In the genomic region with DNA sequence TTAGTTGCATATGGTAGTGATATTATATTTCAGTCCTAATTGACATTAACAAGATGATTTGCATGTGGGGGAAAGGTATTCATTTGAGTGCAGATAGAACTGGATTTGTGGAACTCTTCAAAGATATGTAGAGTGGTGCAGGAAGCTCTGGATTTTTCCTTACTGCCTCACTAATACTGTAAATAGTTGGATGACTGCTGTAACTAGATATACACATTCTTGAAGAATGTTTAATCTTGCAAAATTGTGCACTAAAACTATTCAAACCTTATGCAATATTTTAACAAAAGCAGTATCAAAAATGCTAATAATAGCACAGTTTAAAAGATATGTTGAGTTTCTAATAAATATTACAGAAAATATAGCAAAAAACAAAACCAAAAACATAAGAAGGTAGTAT, we compare ENCODE assay signal across 16 cellular contexts. TPM values are rescaled to one million over a fixed set of nuclear protein-coding genes. Genes with fewer than 3 reads are reported as not detected.
A peak's percentile ranks its signal among the peaks of the same experiment; 100 is the strongest.
DNase-seq lines count a peak whose midpoint lies in the region; ATAC-seq, FAIRE-seq and TF ChIP-seq lines count a peak whose summit lies in the region.
"Had no signal": no experiment of that assay in that cellular context is flagged by ENCODE, and none has a peak within 500 bp of the region (broad histone marks: within the 10 kb centered on the region; RNA-seq: fewer than 3 reads in every experiment).

No MANE protein-coding gene starts in this region.

- H4K20me1 ChIP-seq in astrocyte (ENCODE audit: insufficient read depth, low read length) (no peaks in the 10 kb centered on the region), osteoblast (ENCODE audit: insufficient read depth, low read length) (no peaks in the 10 kb centered on the region)

- no peaks in the 10 kb centered on the region; the same call in 1 of the 2 replicates for H3K27me3 Mint-ChIP-seq in HFFc6 (ENCODE audit: insufficient read depth)
- H3K27me3 Mint-ChIP-seq in astrocyte (ENCODE audit: low read depth, unreplicated experiment): peaks cover 4% of the 10 kb centered on the region

- in situ Hi-C loops in HAP-1 (cut with MboI; ENCODE audit: low sequenced_read_pairs): no loop called here

- peaks cover 11% of the 10 kb centered on the region for H3K36me3 Mint-ChIP-seq in HFFc6 (ENCODE audit: low read depth)
- no peaks in the 10 kb centered on the region for H3K36me3 Mint-ChIP-seq in astrocyte (ENCODE audit: low read depth, unreplicated experiment)

- H3K27ac ChIP-seq in astrocyte (ENCODE audit: low read depth, low read length) (no peak overlapping the region), osteoblast (ENCODE audit: low read depth, low read length) (no peak overlapping the region), heart right ventricle (no peak overlapping the region)
- H3K27ac ChIP-seq: Peyer's patch had no signal

- H3K36me3 ChIP-seq in astrocyte (ENCODE audit: insufficient read depth, low read length) (no peaks in the 10 kb centered on the region), osteoblast (ENCODE audit: insufficient read depth, low read length) (no peaks in the 10 kb centered on the region), HAP-1 (replicated peaks) (no peaks in the 10 kb centered on the region), heart right ventricle (no peaks in the 10 kb centered on the region)
- H3K36me3 ChIP-seq: Peyer's patch had no signal

- H3K4me3 ChIP-seq in AG09309 (ENCODE audit: control insufficient read depth, low read depth, low read length) (no peak overlapping the region), astrocyte (ENCODE audit: insufficient read depth, low read depth, low read length) (no peak overlapping the region), osteoblast (ENCODE audit: insufficient read depth, low read length) (no peak overlapping the region), HAP-1 (no peak overlapping the region), heart right ventricle (no peak overlapping the region)
- H3K4me3 ChIP-seq: Peyer's patch had no signal

- H3K4me2 ChIP-seq in astrocyte (ENCODE audit: low read length) (no peak overlapping the region), osteoblast (ENCODE audit: insufficient read depth, low read length) (no peak overlapping the region)

- ATAC-seq in heart right ventricle: no peak
- ATAC-seq: Right ventricle myocardium inferior had no signal

- no peaks in the 10 kb centered on the region for H3K4me1 ChIP-seq in astrocyte (ENCODE audit: insufficient read depth, low read length)
- no peaks in the 10 kb centered on the region for H3K4me1 ChIP-seq in osteoblast (ENCODE audit: insufficient read depth, low read length)
- no peaks in the 10 kb centered on the region for H3K4me1 ChIP-seq in HAP-1
- H3K4me1 ChIP-seq in heart right ventricle: no peaks in the 10 kb centered on the region
- H3K4me1 ChIP-seq: Peyer's patch had no signal

- FAIRE-seq in astrocyte (lab: Jason Lieb, UNC): no peak

- H3K9me3 ChIP-seq in astrocyte (ENCODE audit: insufficient read depth, low read depth, low read length) (no peaks in the 10 kb centered on the region), osteoblast (ENCODE audit: low read depth, low read length) (no peaks in the 10 kb centered on the region), HAP-1 (no peaks in the 10 kb centered on the region; the same call in 1 of the 2 replicates), heart right ventricle (no peaks in the 10 kb centered on the region)
- H3K9me3 ChIP-seq: Peyer's patch had no signal

- H3K9me3 Mint-ChIP-seq in HFFc6 (peaks cover 10% of the 10 kb centered on the region), astrocyte (ENCODE audit: unreplicated experiment) (peaks cover 6% of the 10 kb centered on the region)
- H3K9me3 Mint-ChIP-seq: H9 had no signal

- no peak overlapping the region for H3K9ac ChIP-seq in astrocyte (ENCODE audit: low read length)

- intact Hi-C loops in posterior vena cava (cut with DNase I): no loop called here
- intact Hi-C loops in heart right ventricle (cut with DNase I): no loop called here

- DNase-seq in AG09309 (ENCODE audit: low read depth) (peak; percentile 8), HFFc6 (peak; percentile 48), astrocyte (ENCODE audit: low read depth) (peak; percentile 10), osteoblast (ENCODE audit: insufficient read length, low spot score, missing footprints) (peak; percentile 70), HAP-1 (ENCODE audit: low spot score in 2 of 2) (no peak), posterior vena cava (ENCODE audit: low spot score) (no peak), heart right ventricle (no peak), NOMO-1 treated with dmso at 0.1 percent for 144 hours (lab: John Stamatoyannopoulos, UW; ENCODE audit: unreplicated experiment) (no peak)
- DNase-seq: AML-193, COR-L47, H9, NCI-H1436 treated with DMSO at 0.1 percent for 48 hours, NCI-H2081, NCI-H510A treated with DMSO at 0.1 percent for 48 hours, Peyer's patch had no signal

- H3K27me3 ChIP-seq in astrocyte (ENCODE audit: insufficient read depth, low read length) (no peaks in the 10 kb centered on the region), osteoblast (ENCODE audit: insufficient read depth, low read length) (no peaks in the 10 kb centered on the region), HAP-1 (ENCODE audit: low read depth) (no peaks in the 10 kb centered on the region), heart right ventricle (no peaks in the 10 kb centered on the region)
- H3K27me3 ChIP-seq: Peyer's patch had no signal

- TF ChIP-seq CTCF in AG09309 (IDR thresholded peaks at IDR 0.05; ENCODE audit: control insufficient read depth, insufficient read depth, low read depth, low read length, missing control alignments): no peak
- no peak for TF ChIP-seq CTCF in HFFc6 (IDR thresholded peaks at IDR 0.05)
- TF ChIP-seq CTCF in astrocyte (IDR thresholded peaks at IDR 0.05; ENCODE audit: insufficient read depth, low read depth, low read length): no peak
- no peak for TF ChIP-seq CTCF in osteoblast (IDR thresholded peaks at IDR 0.05; ENCODE audit: extremely low read depth, low read depth, low read length)
- TF ChIP-seq CTCF in heart right ventricle (IDR thresholded peaks at IDR 0.05): no peak

- H3K27ac Mint-ChIP-seq in HFFc6: peak overlapping the region; percentile 48
- H3K27ac Mint-ChIP-seq in astrocyte (ENCODE audit: unreplicated experiment): no peak overlapping the region
- H3K27ac Mint-ChIP-seq: H9 had no signal

- H3K4me1 Mint-ChIP-seq in HFFc6 (ENCODE audit: low read depth): peaks cover 66% of the 10 kb centered on the region
- peaks cover under 1% of the 10 kb centered on the region for H3K4me1 Mint-ChIP-seq in astrocyte (ENCODE audit: low read depth, unreplicated experiment)

- H2AFZ ChIP-seq in astrocyte (ENCODE audit: low read depth, low read length) (no peak overlapping the region), osteoblast (ENCODE audit: low read length) (no peak overlapping the region)

- no peaks in the 10 kb centered on the region for H3K79me2 ChIP-seq in astrocyte (ENCODE audit: insufficient read depth, low read length)
- no peaks in the 10 kb centered on the region for H3K79me2 ChIP-seq in osteoblast (ENCODE audit: insufficient read depth, low read length)

- H3K4me3 Mint-ChIP-seq in HFFc6: peak overlapping the region; percentile 11; the same call in 1 of the 2 replicates
- H3K4me3 Mint-ChIP-seq in astrocyte (ENCODE audit: unreplicated experiment): peak overlapping the region; percentile 10
- H3K4me3 Mint-ChIP-seq: H9 had no signal

RNA-seq across cellular contexts. Expression of a gene that starts 43.1 kb away (rescaled TPM):
- 10 to 100 TPM; 38.3 to 47.3 (median 41.7) TPM for total RNA-seq in HFFc6 (2021; fragmentation: NEBNext Ultra II Directional; extraction: Animal tissue kit (Norgen Biotek cat#: 25700))
- total RNA-seq in astrocyte (107 and 115 TPM in 2 replicates), osteoblast (29.3 and 32.7 TPM in 2 replicates), posterior vena cava (10 to 100 TPM; 56.4 to 73.1 TPM), heart right ventricle (10 to 100 TPM; 37.9 to 85.8 (median 67.3) TPM)
- 10 to 100 TPM in 1 of 2 donors, 1 to 10 TPM in 1; 4.0 to 13.4 TPM for polyA plus RNA-seq in heart right ventricle

Comparison
In these comparisons a context has a peak if more than half of its experiments do, and no peak if none do; other contexts are left out.
1. DNase-seq: peak in AG09309 (single experiment), HFFc6 (single experiment), astrocyte (single experiment) and osteoblast (single experiment); none in HAP-1 (0 of 2), posterior vena cava (single experiment), heart right ventricle (0 of 2) and NOMO-1 treated with dmso at 0.1 percent for 144 hours (single experiment).